Comparison of ENCODE assay signal across 17 cellular contexts in the genomic region with DNA sequence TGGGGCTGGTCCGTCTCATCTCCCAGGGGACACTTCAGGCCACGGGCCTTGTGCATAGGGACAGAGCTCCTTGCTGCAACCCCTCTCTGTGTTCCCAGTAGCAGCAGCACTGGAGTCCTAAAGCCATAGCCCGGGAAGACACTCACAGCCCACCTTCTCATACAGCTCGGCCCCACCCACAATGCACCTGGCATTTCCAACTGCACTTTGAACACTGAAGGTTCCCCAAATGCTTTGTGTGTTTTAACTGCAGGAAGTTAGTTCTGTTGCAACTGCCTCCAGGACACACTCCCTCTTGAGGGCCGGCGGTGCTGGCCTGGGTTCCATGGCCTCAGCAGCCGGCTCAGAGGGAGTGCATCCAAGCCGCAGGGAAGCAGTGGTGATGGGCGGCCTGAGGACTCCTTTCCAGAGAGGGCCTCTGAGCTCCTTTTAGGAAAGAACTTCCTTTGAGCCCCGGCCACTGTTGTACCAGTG. TPM values are rescaled to one million over a fixed set of nuclear protein-coding genes. Genes with fewer than 3 reads are reported as not detected.
"Had no signal": no experiment of that assay in that cellular context is flagged by ENCODE, and none has a peak within 500 bp of the region (broad histone marks: within the 10 kb centered on the region; RNA-seq: fewer than 3 reads in every experiment).

No MANE protein-coding gene starts in this region.

- H3K27ac ChIP-seq: ascending aorta, coronary artery, foreskin keratinocyte, testis had no signal

- H3K36me3 ChIP-seq: ascending aorta had no signal

- ATAC-seq: activated CD8-positive, alpha-beta memory T cell treated with anti-CD3 and anti-CD28 coated beads, Interleukin-2, amount 10 ng/mL, durations not matched to agents 7 days and 5 days; activated T-cell treated with anti-CD3 and anti-CD28 coated beads, Interleukin-2, amount 50 U/mL, for 72 hours; foreskin keratinocyte; natural killer cell; right cardiac atrium had no signal

- H3K4me1 ChIP-seq: ascending aorta, foreskin keratinocyte, testis had no signal

- H3K9me3 ChIP-seq: ascending aorta, testis had no signal

- DNase-seq: activated B cell treated with CpG ODN at 0.5 μM for 24 hours; activated CD4-positive, alpha-beta T cell treated with anti-CD3 and anti-CD28 coated beads, Interleukin-2, amount 10 ng/mL, durations not matched to agents 7 days and 5 days; activated CD8-positive, alpha-beta memory T cell treated with anti-CD3 and anti-CD28 coated beads, Interleukin-2, amount 10 ng/mL, durations not matched to agents 7 days and 5 days; activated naive CD8-positive, alpha-beta T cell treated with anti-CD3 and anti-CD28 coated beads, Interleukin-2, amount 10 ng/mL, durations not matched to agents 7 days and 5 days; activated T-cell treated with anti-CD3 and anti-CD28 coated beads, Interleukin-2, amount 50 U/mL, for 72 hours; effector CD4-positive, alpha-beta T cell; foreskin keratinocyte; immature natural killer cell; mammary epithelial cell; natural killer cell; nucleus accumbens; stimulated activated CD4-positive, alpha-beta T cell treated with anti-CD3 and anti-CD28 coated beads, Interleukin-2, amount 100 ng/mL, for 24 hours; stimulated activated naive CD4-positive, alpha-beta T cell treated with Interleukin-2 at 50 U/mL for 16 hours; testis had no signal

- H3K27me3 ChIP-seq: ascending aorta, testis had no signal

- H3K4me3 ChIP-seq: ascending aorta, coronary artery, testis had no signal

RNA-seq across cellular contexts. Expression of a gene that starts 22.7 kb away (rescaled TPM):
- polyA plus RNA-seq: immature natural killer cell had no signal
